In the genomic region with DNA sequence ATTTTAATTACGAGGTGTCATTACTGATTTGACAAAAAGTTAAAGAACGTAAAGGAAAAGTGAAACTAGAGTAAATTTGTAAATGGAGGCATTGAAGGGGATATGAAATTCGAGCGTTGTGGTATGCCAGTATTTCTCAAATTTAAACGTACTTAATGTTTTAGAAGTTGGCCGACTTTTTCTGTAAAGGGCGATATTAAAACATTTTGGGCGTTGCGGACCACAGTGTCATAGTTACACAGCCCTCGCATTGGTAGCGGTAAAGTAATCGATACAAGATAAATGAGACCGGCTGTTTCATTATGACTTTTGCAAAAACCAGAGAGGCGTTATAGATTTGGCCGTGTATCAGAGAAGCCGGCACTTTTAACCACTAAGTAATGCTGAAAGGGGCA, we compare ENCODE assay signal across 9 cellular contexts. TPM values are rescaled to one million over a fixed set of nuclear protein-coding genes. Genes with fewer than 3 reads are reported as not detected.
DNase-seq lines count a peak whose midpoint lies in the region; ATAC-seq and TF ChIP-seq lines count a peak whose summit lies in the region.
"Had no signal": no experiment of that assay in that cellular context is flagged by ENCODE, and none has a peak within 500 bp of the region (broad histone marks: within the 10 kb centered on the region; RNA-seq: fewer than 3 reads in every experiment).

No MANE protein-coding gene starts in this region.

- H3K4me3 Mint-ChIP-seq in CD4-positive, alpha-beta memory T cell = peak overlapping the region; percentile 87 to 94 (median 90)

- 1% methylated on average over 16 of the region's 16 CpGs for WGBS in esophagus squamous epithelium, 2 donors
- WGBS in psoas muscle, 3 donors = 0 to 1% (median 1%) methylated on average over 16 of the region's 16 CpGs

- H3K27ac Mint-ChIP-seq in CD4-positive, alpha-beta memory T cell = peak overlapping the region; percentile 89 to 97 (median 94)

- no peaks in the 10 kb centered on the region for H3K27me3 ChIP-seq in CD4-positive, alpha-beta memory T cell (ENCODE audit: insufficient read depth, low read length)
- H3K27me3 ChIP-seq in RWPE2 (ENCODE audit: insufficient read depth, poor library complexity, severe bottlenecking) = no peaks in the 10 kb centered on the region
- H3K27me3 ChIP-seq in esophagus squamous epithelium = peaks cover 0 to 57% (median 0%) of the 10 kb centered on the region in 4 donors
- peaks cover 0 to 70% (median 19%) of the 10 kb centered on the region in 3 donors for H3K27me3 ChIP-seq in psoas muscle (ENCODE audit: insufficient read depth in 3 of 3, low read length in 2 of 3)

- no peaks in the 10 kb centered on the region for H3K27me3 Mint-ChIP-seq in CD4-positive, alpha-beta memory T cell

- H3K4me1 ChIP-seq in CD4-positive, alpha-beta memory T cell (ENCODE audit: insufficient read depth, low read length) = peaks cover 28% of the 10 kb centered on the region
- H3K4me1 ChIP-seq in RWPE2 (ENCODE audit: insufficient read depth, poor library complexity, severe bottlenecking) (peaks cover 8% of the 10 kb centered on the region), esophagus squamous epithelium (peaks cover 2 to 31% (median 6%) of the 10 kb centered on the region in 3 donors), psoas muscle (peaks cover 7% of the 10 kb centered on the region)

- peaks cover 0 to 13% of the 10 kb centered on the region in 2 donors for H3K36me3 Mint-ChIP-seq in CD4-positive, alpha-beta memory T cell

- TF ChIP-seq POLR2A in esophagus squamous epithelium (IDR thresholded peaks at IDR 0.05) = no peak

- intact Hi-C loops in CD4-positive, alpha-beta memory T cell (cut with micrococcal nuclease) = loop anchor here (1.0 to 2.0 kb wide), 10 partner anchors 7 to 1852 kb away; a partner anchor contains a TSS
- intact Hi-C loops in esophagus squamous epithelium (cut with DNase I) (no loop called here), psoas muscle (cut with DNase I) (no loop called here)

- peak overlapping the region; percentile 77 to 89 for H3K4me3 ChIP-seq in CD4-positive, alpha-beta memory T cell (ENCODE audit: low read length in 2 of 2)
- H3K4me3 ChIP-seq in RWPE2 (ENCODE audit: severe bottlenecking) = peak overlapping the region; percentile 48
- peak overlapping the region; percentile 39 to 75 (median 62) for H3K4me3 ChIP-seq in esophagus squamous epithelium
- H3K4me3 ChIP-seq in psoas muscle = peak overlapping the region; percentile 59

- POLR2A ChIA-PET in CD4-positive, alpha-beta memory T cell (lab: Charles Lee; ENCODE audit: partially characterized antibody) = interaction anchor here (0.9 to 12.7 kb wide), 65 partner anchors 9 to 1856 kb away, joined by 3 to 1261 read pairs (median 7); partner anchors contain the start of genes HMGN4, TRIM27, ZKSCAN8 and ZNF184

- peaks cover 22 to 42% (median 31%) of the 10 kb centered on the region in 4 donors for H3K4me1 Mint-ChIP-seq in CD4-positive, alpha-beta memory T cell

- no peaks in the 10 kb centered on the region for H3K36me3 ChIP-seq in CD4-positive, alpha-beta memory T cell (ENCODE audit: insufficient read depth, low read length)
- H3K36me3 ChIP-seq in RWPE2 (ENCODE audit: low read depth) (no peaks in the 10 kb centered on the region), esophagus squamous epithelium (no peaks in the 10 kb centered on the region), psoas muscle (ENCODE audit: insufficient read depth in 1 of 2, low read depth in 1 of 2) (no peaks in the 10 kb centered on the region)

- H3K27ac ChIP-seq in CD4-positive, alpha-beta memory T cell (ENCODE audit: low read depth, low read length) = peak overlapping the region; percentile 86
- peak overlapping the region; percentile 92 for H3K27ac ChIP-seq in RWPE2 (ENCODE audit: poor library complexity, severe bottlenecking)
- H3K27ac ChIP-seq in esophagus squamous epithelium = peak overlapping the region; percentile 89 to 94 (median 92)
- H3K27ac ChIP-seq in psoas muscle = no peak overlapping the region

- no peak for DNase-seq in CD4-positive, alpha-beta memory T cell
- DNase-seq in RWPE2 (ENCODE audit: low spot score) (no peak), esophagus squamous epithelium (lab: John Stamatoyannopoulos, UW) (no peak), psoas muscle (no peak), HT-29 (ENCODE audit: low spot score) (no peak), SIG-M5 (lab: John Stamatoyannopoulos, UW) (no peak)

- H3K9me3 ChIP-seq in CD4-positive, alpha-beta memory T cell (ENCODE audit: control insufficient read depth in 1 of 2, low read length in 2 of 2) = no peaks in the 10 kb centered on the region
- H3K9me3 ChIP-seq in RWPE2 (ENCODE audit: severe bottlenecking) (no peaks in the 10 kb centered on the region), esophagus squamous epithelium (no peaks in the 10 kb centered on the region), psoas muscle (no peaks in the 10 kb centered on the region)

- ATAC-seq in GM21723 (IDR thresholded peaks at IDR 0.05; ENCODE audit: unreplicated experiment) = peak; percentile 22
- ATAC-seq in RWPE2 (ENCODE audit: low read depth) = peak; percentile 8; the same call in 2 of the 3 replicates
- ATAC-seq in psoas muscle = peak in 1 of 4 donors; percentile 22
- ATAC-seq in GM18870 (IDR thresholded peaks at IDR 0.05; ENCODE audit: unreplicated experiment) = no peak

- TF ChIP-seq CTCF in RWPE2 (IDR thresholded peaks at IDR 0.05; ENCODE audit: poor library complexity, severe bottlenecking) = no peak
- TF ChIP-seq CTCF in esophagus squamous epithelium (IDR thresholded peaks at IDR 0.05) = no peak
- no peak for TF ChIP-seq CTCF in psoas muscle (IDR thresholded peaks at IDR 0.05)

- CTCF ChIA-PET in CD4-positive, alpha-beta memory T cell (lab: Charles Lee; ENCODE audit: partially characterized antibody) = interaction anchor here (0.9 to 11.5 kb wide), 15 partner anchors 12 to 739 kb away, joined by 3 to 226 read pairs (median 6); a partner anchor contains a TSS

- peaks cover 0 to 11% (median 0%) of the 10 kb centered on the region in 8 donors for H3K9me3 Mint-ChIP-seq in CD4-positive, alpha-beta memory T cell

RNA-seq across cellular contexts. Expression of gene OR2B2, which starts 39.6 kb away (rescaled TPM):
- not detected for total RNA-seq in CD4-positive, alpha-beta memory T cell
- polyA plus RNA-seq in CD4-positive, alpha-beta memory T cell = not detected
- total RNA-seq in esophagus squamous epithelium = not detected
- total RNA-seq in psoas muscle = not detected
- not detected for polyA plus RNA-seq in psoas muscle
- not detected in 2 replicates for total RNA-seq in HT-29 (2014; rRNA removed; shearing (Covaris generic))
- total RNA-seq: renal cortical epithelial cell had no signal
